8 cellular contexts compared by ENCODE assay signal in the genomic region with DNA sequence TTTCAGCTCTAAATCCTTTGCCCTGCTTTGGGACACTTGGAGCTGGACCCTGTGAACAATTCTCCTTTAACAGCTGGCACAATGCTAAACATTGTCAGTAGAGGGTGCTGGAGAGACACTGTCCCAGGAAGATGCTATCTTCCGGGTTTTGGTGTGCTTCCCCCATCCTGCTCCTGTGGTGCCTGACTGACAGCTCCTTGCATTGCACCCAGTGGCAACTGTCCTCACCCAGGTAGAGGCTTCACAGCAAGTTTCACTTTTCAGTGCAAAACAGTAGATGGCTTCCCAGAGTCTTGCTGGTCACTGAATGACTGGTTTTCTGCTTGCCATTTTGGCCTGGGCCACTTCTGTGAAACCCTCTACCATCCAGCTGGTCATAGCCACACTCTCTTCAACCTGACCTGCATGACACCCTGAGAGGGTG.
DNase-seq lines count a peak whose midpoint lies in the region; ATAC-seq and TF ChIP-seq lines count a peak whose summit lies in the region.

No MANE protein-coding gene starts in this region.

- H3K36me3 ChIP-seq in upper lobe of right lung, result no peaks in the 10 kb centered on the region

- no peak overlapping the region for H3K4me3 ChIP-seq in upper lobe of right lung

- in situ Hi-C loops in SK-MEL-5 (cut with HindIII; ENCODE audit: low pct_unique_long_range_greater_than_20kb, low sequenced_read_pairs), result no loop called here

- ATAC-seq in Right ventricle myocardium superior (ENCODE audit: poor library complexity) (peak; percentile 66), Right ventricle myocardium inferior (no peak), GM21737 (IDR thresholded peaks at IDR 0.05; ENCODE audit: unreplicated experiment) (peak; percentile 98), upper lobe of right lung (peak; percentile 87)

- H3K27ac ChIP-seq in upper lobe of right lung, result no peak overlapping the region

- intact Hi-C loops in Right ventricle myocardium superior (cut with DNase I), result no loop called here
- intact Hi-C loops in Right ventricle myocardium inferior (cut with DNase I), result loop anchor here (2.0 kb wide), 1 partner anchor 849 kb away; no protein-coding TSS in a partner anchor
- intact Hi-C loops in upper lobe of right lung (cut with DNase I), result no loop called here

- DNase-seq in Right ventricle myocardium superior, result no peak
- DNase-seq in Right ventricle myocardium inferior (ENCODE audit: missing footprints), result no peak
- DNase-seq in HPDE6-E6E7 (ENCODE audit: extremely low spot score), result peak; percentile 41
- peak; percentile 87 for DNase-seq in SK-MEL-5 (ENCODE audit: low read depth, low spot score)
- DNase-seq in germinal center (ENCODE audit: low spot score), result peak; percentile 25
- DNase-seq in upper lobe of right lung, result no peak
- no peak for DNase-seq in T-helper 9 cell

- no peaks in the 10 kb centered on the region for H3K27me3 ChIP-seq in upper lobe of right lung

- TF ChIP-seq CTCF in upper lobe of right lung (IDR thresholded peaks at IDR 0.05), result peak; percentile 45

- H3K9me3 ChIP-seq in upper lobe of right lung, result no peaks in the 10 kb centered on the region

- H3K4me1 ChIP-seq in upper lobe of right lung, result no peaks in the 10 kb centered on the region

Comparison
In these comparisons a context has a peak if more than half of its experiments do, and no peak if none do; other contexts are left out.
1. DNase-seq: peak in HPDE6-E6E7 (single experiment), SK-MEL-5 (single experiment) and germinal center (single experiment); none in Right ventricle myocardium superior (single experiment), Right ventricle myocardium inferior (single experiment), upper lobe of right lung (single experiment) and T-helper 9 cell (single experiment).